ENCODE assay signal across 8 cellular contexts in genomic region chr2:70124983-70125480, GRCh38. TPM values are rescaled to one million over a fixed set of nuclear protein-coding genes. Genes with fewer than 3 reads are reported as not detected.
DNase-seq lines count a peak whose midpoint lies in the region; ATAC-seq and TF ChIP-seq lines count a peak whose summit lies in the region.

No MANE protein-coding gene starts in this region.

- peaks cover 0 to 8% (median 0%) of the 10 kb centered on the region in 4 donors for H3K4me1 ChIP-seq in right lobe of liver

- H3K36me3 ChIP-seq in right lobe of liver: no peaks in the 10 kb centered on the region

- H3K27ac ChIP-seq in dorsolateral prefrontal cortex (peak overlapping the region; percentile 96 to 100 (median 100)), right lobe of liver (peak overlapping the region; percentile 98 to 100 (median 100))

- peak; percentile 36 for TF ChIP-seq POLR2A in right lobe of liver (IDR thresholded peaks at IDR 0.05)

- in situ Hi-C loops in ACHN (cut with HindIII; ENCODE audit: low pct_ligation_motif_present, low pct_unique_long_range_greater_than_20kb, low sequenced_read_pairs): no loop called here

- H3K27me3 ChIP-seq in dorsolateral prefrontal cortex (no peaks in the 10 kb centered on the region), right lobe of liver (no peaks in the 10 kb centered on the region)

- 0% methylated on average over 9 of the region's 36 CpGs for WGBS in right lobe of liver (ENCODE audit: insufficient coverage, low coverage, low lambda C conversion rate, missing lambda C conversion rate)

- intact Hi-C loops in dorsolateral prefrontal cortex (cut with DNase I): loop anchor here (1.0 to 5.0 kb wide), 4 partner anchors 7 to 38 kb away; partner anchors contain the start of gene PCBP1 (in 1 of the 2)
- intact Hi-C loops in right lobe of liver (cut with DNase I): no loop called here

- no peaks in the 10 kb centered on the region for H3K9me3 ChIP-seq in right lobe of liver

- ATAC-seq in GM18867 (IDR thresholded peaks at IDR 0.05; ENCODE audit: unreplicated experiment) (peak; percentile 42), right lobe of liver (peak; percentile 58 to 70 (median 70)), GM18870 (IDR thresholded peaks at IDR 0.05; ENCODE audit: unreplicated experiment) (no peak)

- DNase-seq in ACHN (peak; percentile 54), NCI-H1092 (lab: John Stamatoyannopoulos, UW) (peak; percentile 31), dorsolateral prefrontal cortex (peak in 9 of 10 donors; percentile 56 to 74 (median 64)), right lobe of liver (peak; percentile 71 to 79 (median 73))
- peak; percentile 63 to 65 for DNase-seq in activated CD4-positive, alpha-beta T cell treated with anti-CD3 and anti-CD28 coated beads for 4 hours
- DNase-seq in stimulated activated CD4-positive, alpha-beta T cell treated with anti-CD3 and anti-CD28 coated beads, TNF-alpha, amount 100 ng/mL, for 4 hours (ENCODE audit: low read depth in 3 of 3): peak in 2 of 3 experiments; percentile 44 to 66

- H3K4me3 ChIP-seq in dorsolateral prefrontal cortex (peak overlapping the region; percentile 54 to 87 (median 74)), right lobe of liver (peak overlapping the region; percentile 45 to 66 (median 58))

- TF ChIP-seq CTCF in dorsolateral prefrontal cortex (IDR thresholded peaks at IDR 0.05 in 54 of 56, conservative IDR thresholded peaks at IDR 0.05 in 2 of 56; ENCODE audit: low read depth in 1 of 56, partially characterized antibody in 56 of 56) (peak in 4 of 56 donors; percentile 9 to 19 (median 14)), right lobe of liver (IDR thresholded peaks at IDR 0.05) (no peak)

RNA-seq across cellular contexts. Expression of gene PCBP1, which starts 37.8 kb away (rescaled TPM):
- total RNA-seq in dorsolateral prefrontal cortex (100 to 1,000 TPM; 118 to 237 (median 174) TPM), right lobe of liver (100 to 1,000 TPM; 147 to 220 (median 178) TPM)

Comparison
In these comparisons a context has a peak if more than half of its experiments do, and no peak if none do; other contexts are left out.
1. intact Hi-C loops: an anchor here in dorsolateral prefrontal cortex (1.0 to 5.0 kb wide); none called in right lobe of liver.